ENCODE assay signal across 15 cellular contexts in genomic region chr2:233481368-233482142, GRCh38.
A peak's percentile ranks its signal among the peaks of the same experiment; 100 is the strongest.
DNase-seq lines count a peak whose midpoint lies in the region; ATAC-seq and TF ChIP-seq lines count a peak whose summit lies in the region.
"Had no signal": no experiment of that assay in that cellular context is flagged by ENCODE, and none has a peak within 500 bp of the region (broad histone marks: within the 10 kb centered on the region; RNA-seq: fewer than 3 reads in every experiment).

No MANE protein-coding gene starts in this region.

- no peaks in the 10 kb centered on the region for H3K9me3 ChIP-seq in tibial artery

- H3K9me3 Mint-ChIP-seq in chondrocyte (ENCODE audit: low read depth), result no peaks in the 10 kb centered on the region
- peaks cover 10% of the 10 kb centered on the region for H3K9me3 Mint-ChIP-seq in nephron progenitor cell
- H3K9me3 Mint-ChIP-seq: immature natural killer cell; natural killer cell treated with Interleukin-12 subunit alpha and Interleukin-12 subunit beta and Interleukin-15 and Interleukin-18, amount 100 ng/mL, for 72 hours; stimulated activated effector memory CD8-positive, alpha-beta T cell treated with anti-CD3 and anti-CD28 coated beads, Interleukin-12 subunit alpha, Interleukin-12 subunit beta, amount 100 ng/mL, for 72 hours had no signal

- TF ChIP-seq CTCF in chondrocyte (IDR thresholded peaks at IDR 0.05), result no peak
- TF ChIP-seq CTCF in nephron progenitor cell (IDR thresholded peaks at IDR 0.05), result no peak
- TF ChIP-seq CTCF in tibial artery (IDR thresholded peaks at IDR 0.05), result no peak

- ATAC-seq in GM21526 (IDR thresholded peaks at IDR 0.05; ENCODE audit: low FRiP score, unreplicated experiment), result no peak

- peak; percentile 15 for DNase-seq in DMS153 treated with DMSO at 0.1 percent for 48 hours (lab: John Stamatoyannopoulos, UW; ENCODE audit: unreplicated experiment)
- DNase-seq in DMS153 (lab: John Stamatoyannopoulos, UW), result no peak
- no peak for DNase-seq in chondrocyte (ENCODE audit: low spot score)
- DNase-seq in nephron progenitor cell, result no peak
- DNase-seq in tibial artery, result peak; percentile 22 to 71
- no peak for DNase-seq in NCI-H1436 (lab: John Stamatoyannopoulos, UW)
- DNase-seq in OCI-M1 (lab: John Stamatoyannopoulos, UW), result no peak
- DNase-seq: 8988T, immature natural killer cell, KBM-7, NCI-H2171, Right ventricle myocardium superior had no signal

- H3K4me3 ChIP-seq in tibial artery, result no peak overlapping the region

- peak overlapping the region; percentile 1 for H3K4me3 Mint-ChIP-seq in chondrocyte (ENCODE audit: unreplicated experiment)
- no peak overlapping the region for H3K4me3 Mint-ChIP-seq in nephron progenitor cell
- H3K4me3 Mint-ChIP-seq: immature natural killer cell; natural killer cell treated with Interleukin-12 subunit alpha and Interleukin-12 subunit beta and Interleukin-15 and Interleukin-18, amount 100 ng/mL, for 72 hours; stimulated activated effector memory CD8-positive, alpha-beta T cell treated with anti-CD3 and anti-CD28 coated beads, Interleukin-12 subunit alpha, Interleukin-12 subunit beta, amount 100 ng/mL, for 72 hours had no signal

- H3K4me1 ChIP-seq in tibial artery, result peaks cover 0 to 49% (median 32%) of the 10 kb centered on the region in 4 donors

- H3K27ac ChIP-seq in tibial artery, result peak overlapping the region; percentile 63 to 68

- H3K4me1 Mint-ChIP-seq in chondrocyte (ENCODE audit: low read depth) (peaks cover 53% of the 10 kb centered on the region), nephron progenitor cell (peaks cover 14% of the 10 kb centered on the region)

- no peaks in the 10 kb centered on the region for H3K27me3 ChIP-seq in tibial artery

- H3K36me3 Mint-ChIP-seq in chondrocyte (ENCODE audit: low read depth) (peaks cover 24% of the 10 kb centered on the region), nephron progenitor cell (ENCODE audit: low read depth) (peaks cover 56% of the 10 kb centered on the region)
- H3K36me3 Mint-ChIP-seq: natural killer cell treated with Interleukin-12 subunit alpha and Interleukin-12 subunit beta and Interleukin-15 and Interleukin-18, amount 100 ng/mL, for 72 hours had no signal

- intact Hi-C loops in tibial artery (cut with DNase I; ENCODE audit: low total_unique reads), result loop anchor here (10.0 kb wide), 1 partner anchor 83 kb away; the partner anchor contains the start of gene USP40

- H3K27me3 Mint-ChIP-seq in chondrocyte (ENCODE audit: low read depth) (no peaks in the 10 kb centered on the region), nephron progenitor cell (ENCODE audit: low read depth, poor library complexity) (peaks cover 7% of the 10 kb centered on the region)
- H3K27me3 Mint-ChIP-seq: natural killer cell treated with Interleukin-12 subunit alpha and Interleukin-12 subunit beta and Interleukin-15 and Interleukin-18, amount 100 ng/mL, for 72 hours had no signal

- peaks cover 24 to 69% (median 66%) of the 10 kb centered on the region in 3 donors for H3K36me3 ChIP-seq in tibial artery

- peak overlapping the region; percentile 90 for H3K27ac Mint-ChIP-seq in chondrocyte (ENCODE audit: unreplicated experiment)
- H3K27ac Mint-ChIP-seq in nephron progenitor cell, result peak overlapping the region; percentile 62
- H3K27ac Mint-ChIP-seq: natural killer cell treated with Interleukin-12 subunit alpha and Interleukin-12 subunit beta and Interleukin-15 and Interleukin-18, amount 100 ng/mL, for 72 hours had no signal

Comparison
In these comparisons a context has a peak if more than half of its experiments do, and no peak if none do; other contexts are left out.
1. DNase-seq: peak in DMS153 treated with DMSO at 0.1 percent for 48 hours (single experiment) and tibial artery (2 of 2); none in DMS153 (single experiment), chondrocyte (single experiment), nephron progenitor cell (single experiment), NCI-H1436 (single experiment) and OCI-M1 (single experiment).